Comparison of ENCODE assay signal across 1 cellular context in the genomic region with DNA sequence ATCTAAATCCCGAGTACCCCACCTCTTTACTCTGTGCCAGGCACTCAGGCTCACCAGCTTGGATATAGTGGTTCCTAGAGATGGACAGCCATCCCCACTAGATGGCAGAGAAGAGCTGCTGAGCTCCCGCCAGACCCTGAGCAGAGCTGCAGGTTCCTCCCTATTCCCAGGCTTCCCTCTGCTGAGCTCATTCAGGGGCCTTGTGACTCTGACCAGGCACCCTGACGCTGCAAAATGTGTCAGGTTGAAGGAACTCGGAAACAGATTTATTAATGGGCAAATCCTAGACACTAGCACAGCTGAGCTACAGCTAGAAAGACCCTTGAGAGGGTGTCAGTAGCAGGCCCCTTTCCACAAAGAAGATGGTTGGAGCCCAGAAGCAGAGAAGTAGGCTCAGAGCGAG.
A peak's percentile ranks its signal among the peaks of the same experiment; 100 is the strongest.
TF ChIP-seq lines count a peak whose summit lies in the region.

No MANE protein-coding gene starts in this region.

TF ChIP-seq in K562, 482 proteins besides CTCF, POLR2A, EP300 and RAD21 (continued from another document and continues in another):
- TF ChIP-seq, protein P1, sequence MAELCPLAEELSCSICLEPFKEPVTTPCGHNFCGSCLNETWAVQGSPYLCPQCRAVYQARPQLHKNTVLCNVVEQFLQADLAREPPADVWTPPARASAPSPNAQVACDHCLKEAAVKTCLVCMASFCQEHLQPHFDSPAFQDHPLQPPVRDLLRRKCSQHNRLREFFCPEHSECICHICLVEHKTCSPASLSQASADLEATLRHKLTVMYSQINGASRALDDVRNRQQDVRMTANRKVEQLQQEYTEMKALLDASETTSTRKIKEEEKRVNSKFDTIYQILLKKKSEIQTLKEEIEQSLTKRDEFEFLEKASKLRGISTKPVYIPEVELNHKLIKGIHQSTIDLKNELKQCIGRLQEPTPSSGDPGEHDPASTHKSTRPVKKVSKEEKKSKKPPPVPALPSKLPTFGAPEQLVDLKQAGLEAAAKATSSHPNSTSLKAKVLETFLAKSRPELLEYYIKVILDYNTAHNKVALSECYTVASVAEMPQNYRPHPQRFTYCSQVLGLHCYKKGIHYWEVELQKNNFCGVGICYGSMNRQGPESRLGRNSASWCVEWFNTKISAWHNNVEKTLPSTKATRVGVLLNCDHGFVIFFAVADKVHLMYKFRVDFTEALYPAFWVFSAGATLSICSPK (IDR thresholded peaks at IDR 0.05; ENCODE audit: borderline replicate concordance): no peak
- TF ChIP-seq, protein P2, sequence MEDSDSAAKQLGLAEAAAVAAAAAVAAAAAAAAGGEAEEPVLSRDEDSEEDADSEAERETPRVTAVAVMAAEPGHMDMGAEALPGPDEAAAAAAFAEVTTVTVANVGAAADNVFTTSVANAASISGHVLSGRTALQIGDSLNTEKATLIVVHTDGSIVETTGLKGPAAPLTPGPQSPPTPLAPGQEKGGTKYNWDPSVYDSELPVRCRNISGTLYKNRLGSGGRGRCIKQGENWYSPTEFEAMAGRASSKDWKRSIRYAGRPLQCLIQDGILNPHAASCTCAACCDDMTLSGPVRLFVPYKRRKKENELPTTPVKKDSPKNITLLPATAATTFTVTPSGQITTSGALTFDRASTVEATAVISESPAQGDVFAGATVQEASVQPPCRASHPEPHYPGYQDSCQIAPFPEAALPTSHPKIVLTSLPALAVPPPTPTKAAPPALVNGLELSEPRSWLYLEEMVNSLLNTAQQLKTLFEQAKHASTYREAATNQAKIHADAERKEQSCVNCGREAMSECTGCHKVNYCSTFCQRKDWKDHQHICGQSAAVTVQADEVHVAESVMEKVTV (CRISPR knock-in tag; IDR thresholded peaks at IDR 0.05): peak; percentile 73
- no peak for TF ChIP-seq NFXL1 (CRISPR knock-in tag; IDR thresholded peaks at IDR 0.05)
- TF ChIP-seq RBM34 (IDR thresholded peaks at IDR 0.05; ENCODE audit: borderline replicate concordance, insufficient read depth, low read length): no peak
- no peak for TF ChIP-seq ZNF133 (CRISPR knock-in tag; IDR thresholded peaks at IDR 0.05)
- no peak for TF ChIP-seq KLF16 (IDR thresholded peaks at IDR 0.05)
- TF ChIP-seq HDGF (IDR thresholded peaks at IDR 0.05): no peak
- TF ChIP-seq KAT7 (CRISPR knock-in tag; IDR thresholded peaks at IDR 0.05; ENCODE audit: borderline replicate concordance): no peak
- no peak for TF ChIP-seq SAFB2 (IDR thresholded peaks at IDR 0.05; ENCODE audit: borderline replicate concordance, low read depth, low read length, severe bottlenecking)
- no peak for TF ChIP-seq TCF3 (CRISPR knock-in tag; IDR thresholded peaks at IDR 0.05)
- TF ChIP-seq RBM39 (optimal IDR thresholded peaks at IDR 0.05; ENCODE audit: low read depth, low read length): no peak
- TF ChIP-seq, protein P3, sequence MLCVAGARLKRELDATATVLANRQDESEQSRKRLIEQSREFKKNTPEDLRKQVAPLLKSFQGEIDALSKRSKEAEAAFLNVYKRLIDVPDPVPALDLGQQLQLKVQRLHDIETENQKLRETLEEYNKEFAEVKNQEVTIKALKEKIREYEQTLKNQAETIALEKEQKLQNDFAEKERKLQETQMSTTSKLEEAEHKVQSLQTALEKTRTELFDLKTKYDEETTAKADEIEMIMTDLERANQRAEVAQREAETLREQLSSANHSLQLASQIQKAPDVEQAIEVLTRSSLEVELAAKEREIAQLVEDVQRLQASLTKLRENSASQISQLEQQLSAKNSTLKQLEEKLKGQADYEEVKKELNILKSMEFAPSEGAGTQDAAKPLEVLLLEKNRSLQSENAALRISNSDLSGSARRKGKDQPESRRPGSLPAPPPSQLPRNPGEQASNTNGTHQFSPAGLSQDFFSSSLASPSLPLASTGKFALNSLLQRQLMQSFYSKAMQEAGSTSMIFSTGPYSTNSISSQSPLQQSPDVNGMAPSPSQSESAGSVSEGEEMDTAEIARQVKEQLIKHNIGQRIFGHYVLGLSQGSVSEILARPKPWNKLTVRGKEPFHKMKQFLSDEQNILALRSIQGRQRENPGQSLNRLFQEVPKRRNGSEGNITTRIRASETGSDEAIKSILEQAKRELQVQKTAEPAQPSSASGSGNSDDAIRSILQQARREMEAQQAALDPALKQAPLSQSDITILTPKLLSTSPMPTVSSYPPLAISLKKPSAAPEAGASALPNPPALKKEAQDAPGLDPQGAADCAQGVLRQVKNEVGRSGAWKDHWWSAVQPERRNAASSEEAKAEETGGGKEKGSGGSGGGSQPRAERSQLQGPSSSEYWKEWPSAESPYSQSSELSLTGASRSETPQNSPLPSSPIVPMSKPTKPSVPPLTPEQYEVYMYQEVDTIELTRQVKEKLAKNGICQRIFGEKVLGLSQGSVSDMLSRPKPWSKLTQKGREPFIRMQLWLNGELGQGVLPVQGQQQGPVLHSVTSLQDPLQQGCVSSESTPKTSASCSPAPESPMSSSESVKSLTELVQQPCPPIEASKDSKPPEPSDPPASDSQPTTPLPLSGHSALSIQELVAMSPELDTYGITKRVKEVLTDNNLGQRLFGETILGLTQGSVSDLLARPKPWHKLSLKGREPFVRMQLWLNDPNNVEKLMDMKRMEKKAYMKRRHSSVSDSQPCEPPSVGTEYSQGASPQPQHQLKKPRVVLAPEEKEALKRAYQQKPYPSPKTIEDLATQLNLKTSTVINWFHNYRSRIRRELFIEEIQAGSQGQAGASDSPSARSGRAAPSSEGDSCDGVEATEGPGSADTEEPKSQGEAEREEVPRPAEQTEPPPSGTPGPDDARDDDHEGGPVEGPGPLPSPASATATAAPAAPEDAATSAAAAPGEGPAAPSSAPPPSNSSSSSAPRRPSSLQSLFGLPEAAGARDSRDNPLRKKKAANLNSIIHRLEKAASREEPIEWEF (CRISPR knock-in tag; IDR thresholded peaks at IDR 0.05): no peak
- no peak for TF ChIP-seq FOXK1 (CRISPR knock-in tag; IDR thresholded peaks at IDR 0.05; ENCODE audit: borderline replicate concordance)
- TF ChIP-seq ZNF347 (CRISPR knock-in tag; IDR thresholded peaks at IDR 0.05; ENCODE audit: low read depth): no peak
- TF ChIP-seq CEBPB (tag; IDR thresholded peaks at IDR 0.05): no peak
- TF ChIP-seq, protein P4, sequence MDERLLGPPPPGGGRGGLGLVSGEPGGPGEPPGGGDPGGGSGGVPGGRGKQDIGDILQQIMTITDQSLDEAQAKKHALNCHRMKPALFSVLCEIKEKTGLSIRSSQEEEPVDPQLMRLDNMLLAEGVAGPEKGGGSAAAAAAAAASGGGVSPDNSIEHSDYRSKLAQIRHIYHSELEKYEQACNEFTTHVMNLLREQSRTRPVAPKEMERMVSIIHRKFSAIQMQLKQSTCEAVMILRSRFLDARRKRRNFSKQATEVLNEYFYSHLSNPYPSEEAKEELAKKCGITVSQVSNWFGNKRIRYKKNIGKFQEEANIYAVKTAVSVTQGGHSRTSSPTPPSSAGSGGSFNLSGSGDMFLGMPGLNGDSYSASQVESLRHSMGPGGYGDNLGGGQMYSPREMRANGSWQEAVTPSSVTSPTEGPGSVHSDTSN (CRISPR knock-in tag; IDR thresholded peaks at IDR 0.05; ENCODE audit: low read depth): no peak
- TF ChIP-seq, protein P4 (tag; conservative IDR thresholded peaks at IDR 0.05; ENCODE audit: low read depth): peak; percentile 54; the same call in 1 of the 2 replicates
- no peak for TF ChIP-seq TRIM28 (IDR thresholded peaks at IDR 0.05)
- peak; percentile 65; the same call in 1 of the 2 replicates for TF ChIP-seq ZNF175 (CRISPR knock-in tag; IDR thresholded peaks at IDR 0.05; ENCODE audit: low read depth)
- TF ChIP-seq, protein P5, sequence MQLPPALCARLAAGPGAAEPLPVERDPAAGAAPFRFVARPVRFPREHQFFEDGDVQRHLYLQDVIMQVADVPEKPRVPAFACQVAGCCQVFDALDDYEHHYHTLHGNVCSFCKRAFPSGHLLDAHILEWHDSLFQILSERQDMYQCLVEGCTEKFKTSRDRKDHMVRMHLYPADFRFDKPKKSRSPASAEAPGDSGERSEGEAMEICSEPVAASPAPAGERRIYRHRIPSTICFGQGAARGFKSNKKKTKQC (CRISPR knock-in tag; IDR thresholded peaks at IDR 0.05): no peak
- TF ChIP-seq MCM3 (IDR thresholded peaks at IDR 0.05): no peak
- TF ChIP-seq SIRT6 (IDR thresholded peaks at IDR 0.05; ENCODE audit: low read depth, low read length): no peak
- TF ChIP-seq, protein P6, sequence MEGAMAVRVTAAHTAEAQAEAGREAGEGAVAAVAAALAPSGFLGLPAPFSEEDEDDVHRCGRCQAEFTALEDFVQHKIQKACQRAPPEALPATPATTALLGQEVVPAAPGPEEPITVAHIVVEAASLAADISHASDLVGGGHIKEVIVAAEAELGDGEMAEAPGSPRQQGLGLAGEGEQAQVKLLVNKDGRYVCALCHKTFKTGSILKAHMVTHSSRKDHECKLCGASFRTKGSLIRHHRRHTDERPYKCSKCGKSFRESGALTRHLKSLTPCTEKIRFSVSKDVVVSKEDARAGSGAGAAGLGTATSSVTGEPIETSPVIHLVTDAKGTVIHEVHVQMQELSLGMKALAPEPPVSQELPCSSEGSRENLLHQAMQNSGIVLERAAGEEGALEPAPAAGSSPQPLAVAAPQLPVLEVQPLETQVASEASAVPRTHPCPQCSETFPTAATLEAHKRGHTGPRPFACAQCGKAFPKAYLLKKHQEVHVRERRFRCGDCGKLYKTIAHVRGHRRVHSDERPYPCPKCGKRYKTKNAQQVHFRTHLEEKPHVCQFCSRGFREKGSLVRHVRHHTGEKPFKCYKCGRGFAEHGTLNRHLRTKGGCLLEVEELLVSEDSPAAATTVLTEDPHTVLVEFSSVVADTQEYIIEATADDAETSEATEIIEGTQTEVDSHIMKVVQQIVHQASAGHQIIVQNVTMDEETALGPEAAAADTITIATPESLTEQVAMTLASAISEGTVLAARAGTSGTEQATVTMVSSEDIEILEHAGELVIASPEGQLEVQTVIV (CRISPR knock-in tag; IDR thresholded peaks at IDR 0.05; ENCODE audit: borderline replicate concordance): no peak
- no peak for TF ChIP-seq SIN3B (IDR thresholded peaks at IDR 0.05; ENCODE audit: low read depth)
- TF ChIP-seq, protein P7, sequence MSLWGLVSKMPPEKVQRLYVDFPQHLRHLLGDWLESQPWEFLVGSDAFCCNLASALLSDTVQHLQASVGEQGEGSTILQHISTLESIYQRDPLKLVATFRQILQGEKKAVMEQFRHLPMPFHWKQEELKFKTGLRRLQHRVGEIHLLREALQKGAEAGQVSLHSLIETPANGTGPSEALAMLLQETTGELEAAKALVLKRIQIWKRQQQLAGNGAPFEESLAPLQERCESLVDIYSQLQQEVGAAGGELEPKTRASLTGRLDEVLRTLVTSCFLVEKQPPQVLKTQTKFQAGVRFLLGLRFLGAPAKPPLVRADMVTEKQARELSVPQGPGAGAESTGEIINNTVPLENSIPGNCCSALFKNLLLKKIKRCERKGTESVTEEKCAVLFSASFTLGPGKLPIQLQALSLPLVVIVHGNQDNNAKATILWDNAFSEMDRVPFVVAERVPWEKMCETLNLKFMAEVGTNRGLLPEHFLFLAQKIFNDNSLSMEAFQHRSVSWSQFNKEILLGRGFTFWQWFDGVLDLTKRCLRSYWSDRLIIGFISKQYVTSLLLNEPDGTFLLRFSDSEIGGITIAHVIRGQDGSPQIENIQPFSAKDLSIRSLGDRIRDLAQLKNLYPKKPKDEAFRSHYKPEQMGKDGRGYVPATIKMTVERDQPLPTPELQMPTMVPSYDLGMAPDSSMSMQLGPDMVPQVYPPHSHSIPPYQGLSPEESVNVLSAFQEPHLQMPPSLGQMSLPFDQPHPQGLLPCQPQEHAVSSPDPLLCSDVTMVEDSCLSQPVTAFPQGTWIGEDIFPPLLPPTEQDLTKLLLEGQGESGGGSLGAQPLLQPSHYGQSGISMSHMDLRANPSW (CRISPR knock-in tag; IDR thresholded peaks at IDR 0.05): no peak
- no peak for TF ChIP-seq CCAR2 (IDR thresholded peaks at IDR 0.05; ENCODE audit: low read depth, low read length)
- TF ChIP-seq ATF1 (CRISPR knock-in tag; IDR thresholded peaks at IDR 0.05): no peak
- no peak for TF ChIP-seq ATF1 (tag; IDR thresholded peaks at IDR 0.05)
- TF ChIP-seq ZNF12 (CRISPR knock-in tag; IDR thresholded peaks at IDR 0.05): no peak
